8 cellular contexts compared by ENCODE assay signal in genomic region chr14:60090864-60091519, GRCh38. TPM values are rescaled to one million over a fixed set of nuclear protein-coding genes. Genes with fewer than 3 reads are reported as not detected.
DNase-seq lines count a peak whose midpoint lies in the region; ATAC-seq and TF ChIP-seq lines count a peak whose summit lies in the region.

No MANE protein-coding gene starts in this region.

- H3K4me1 Mint-ChIP-seq in endodermal cell = peaks cover 25% of the 10 kb centered on the region

- H3K36me3 Mint-ChIP-seq in endodermal cell (ENCODE audit: low read depth) = no peaks in the 10 kb centered on the region

- H3K9me3 Mint-ChIP-seq in endodermal cell = no peaks in the 10 kb centered on the region

- 26 to 31% methylated on average over 4 to 16 of the region's 16 CpGs for WGBS in endodermal cell (ENCODE audit: insufficient coverage in 1 of 2, insufficient read length in 1 of 2), 2 experiments

- no peaks in the 10 kb centered on the region for H3K27me3 Mint-ChIP-seq in endodermal cell (ENCODE audit: insufficient read depth)

- peak overlapping the region; percentile 99 for H3K27ac ChIP-seq in endodermal cell (ENCODE audit: low read depth, low read length)
- H3K27ac ChIP-seq in temporal lobe (ENCODE audit: low read depth, low read length) = peak overlapping the region; percentile 94

- TF ChIP-seq CTCF in WI38 (IDR thresholded peaks at IDR 0.05; ENCODE audit: low read depth, low read length) = no peak
- no peak for TF ChIP-seq CTCF in endodermal cell (conservative IDR thresholded peaks at IDR 0.05)

- peak overlapping the region; percentile 84 for H3K4me3 Mint-ChIP-seq in endodermal cell

- H3K4me3 ChIP-seq in WI38 (ENCODE audit: low read depth, low read length) = peak overlapping the region; percentile 92
- peak overlapping the region; percentile 97 for H3K4me3 ChIP-seq in endodermal cell (ENCODE audit: low read length)

- H3K27ac Mint-ChIP-seq in endodermal cell = peak overlapping the region; percentile 98

- no peaks in the 10 kb centered on the region for H3K4me1 ChIP-seq in endodermal cell (ENCODE audit: control insufficient read depth, insufficient read depth, low read length)

- peak; percentile 51 for DNase-seq in NCI-H146 (lab: John Stamatoyannopoulos, UW)
- no peak for DNase-seq in NCI-H146 treated with DMSO at 0.1 percent for 48 hours (lab: John Stamatoyannopoulos, UW; ENCODE audit: unreplicated experiment)
- peak; percentile 41 for DNase-seq in NCI-H128 (lab: John Stamatoyannopoulos, UW; ENCODE audit: unreplicated experiment)
- peak; percentile 54 for DNase-seq in endodermal cell
- peak; percentile 74 for DNase-seq in medulla oblongata (ENCODE audit: extremely low spot score)

- no peak for ATAC-seq in HG02610 (IDR thresholded peaks at IDR 0.05; ENCODE audit: unreplicated experiment)

- no peaks in the 10 kb centered on the region for H3K36me3 ChIP-seq in endodermal cell (ENCODE audit: control insufficient read depth, insufficient read depth, low read length)

- no peaks in the 10 kb centered on the region for H3K27me3 ChIP-seq in endodermal cell (ENCODE audit: control insufficient read depth, insufficient read depth, low read length, poor library complexity, severe bottlenecking)

- no peaks in the 10 kb centered on the region for H3K9me3 ChIP-seq in endodermal cell (ENCODE audit: control insufficient read depth, low read length)

- H3K9ac ChIP-seq in endodermal cell (ENCODE audit: extremely low read depth, low read length, poor library complexity, severe bottlenecking) = peak overlapping the region; percentile 91

RNA-seq across cellular contexts. Expression of gene PCNX4, which starts 0.7 kb away (rescaled TPM):
- total RNA-seq in endodermal cell (10 to 100 TPM; 61.1 to 74.3 TPM), temporal lobe (115 TPM)
- polyA plus RNA-seq in endodermal cell (2013, experiment 1 of 2) = 82.0 TPM
- 79.0 TPM for polyA plus RNA-seq in endodermal cell (2013, experiment 2 of 2)
